In the genomic region with DNA sequence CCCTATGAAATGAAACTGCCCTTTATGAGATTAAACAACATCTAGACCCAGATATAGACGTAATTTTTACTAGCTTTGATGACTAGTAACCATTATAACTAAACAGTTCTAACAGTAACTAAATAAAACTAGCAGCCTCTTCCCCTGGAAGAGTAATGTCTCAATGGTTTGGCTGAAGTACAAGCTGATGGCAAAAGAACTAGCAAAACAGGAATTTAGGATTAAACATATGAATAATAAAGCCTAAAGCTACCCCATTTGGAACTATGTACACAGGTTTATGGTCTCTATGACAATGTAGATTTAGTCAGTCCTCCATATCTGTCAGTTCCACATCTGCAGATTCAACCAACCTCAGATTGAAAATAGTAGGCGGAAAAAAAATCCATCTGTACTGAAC, we compare ENCODE assay signal across 27 cellular contexts.
"Had no signal": no experiment of that assay in that cellular context is flagged by ENCODE, and none has a peak within 500 bp of the region (broad histone marks: within the 10 kb centered on the region; RNA-seq: fewer than 3 reads in every experiment).

No MANE protein-coding gene starts in this region.

- H3K27me3 ChIP-seq: left lung, neural progenitor cell, neutrophil, right atrium auricular region, right lobe of liver, tibial nerve, uterus had no signal

- H3K27me3 Mint-ChIP-seq: naive thymus-derived CD8-positive, alpha-beta T cell; stimulated activated memory B cell treated with anti-CD40 and anti-IgM and Interleukin-4, amounts not matched to agents 10 μg/mL and 1 μg/mL and 100 μg/mL, for 72 hours; stimulated activated naive CD8-positive, alpha-beta T cell treated with anti-CD3 and anti-CD28 coated beads, Interleukin-15, amount 100 ng/mL, for 72 hours; type B pancreatic cell had no signal

- DNase-seq: hippocampal formation; kidney; left colon; left lung; lower lobe of right lung; mammary epithelial cell; mesenchymal stem cell; naive thymus-derived CD8-positive, alpha-beta T cell; occipital lobe; right lobe of liver; stimulated activated CD4-positive, alpha-beta T cell treated with anti-CD3 and anti-CD28 coated beads, Interleukin-1b, Interleukin-23, amount 100 ng/mL, for 48 hours; stimulated activated CD4-positive, alpha-beta T cell treated with anti-CD3 and anti-CD28 coated beads, Interleukin-2, amount 100 ng/mL, for 48 hours; stimulated activated CD4-positive, alpha-beta T cell treated with anti-CD3 and anti-CD28 coated beads, Interleukin-4, amount 100 ng/mL, for 4 hours; stimulated activated CD8-positive, alpha-beta memory T cell treated with anti-CD3 and anti-CD28 coated beads, Interleukin-4, amount 100 ng/mL, for 48 hours; stimulated activated naive CD4-positive, alpha-beta T cell treated with Interleukin-2 at 50 U/mL for 16 hours; stimulated activated naive CD8-positive, alpha-beta T cell treated with anti-CD3 and anti-CD28 coated beads, Interleukin-15, amount 100 ng/mL, for 72 hours; substantia nigra; uterus had no signal

- H3K9ac ChIP-seq: neural progenitor cell, parathyroid adenoma had no signal

- H3K4me2 ChIP-seq: neural progenitor cell, smooth muscle cell had no signal

- H2AFZ ChIP-seq: neural progenitor cell, parathyroid adenoma had no signal

- H3K36me3 ChIP-seq: left lung, lower lobe of right lung, neural progenitor cell, neutrophil, right atrium auricular region, right lobe of liver, tibial nerve, uterus had no signal

- H3K4me3 ChIP-seq: left lung, lower lobe of right lung, neural progenitor cell, right atrium auricular region, right lobe of liver, smooth muscle cell, tibial nerve, uterus had no signal

- FAIRE-seq: kidney had no signal

- H3K9me3 Mint-ChIP-seq: naive thymus-derived CD8-positive, alpha-beta T cell; nephron; stimulated activated memory B cell treated with anti-CD40 and anti-IgM and Interleukin-4, amounts not matched to agents 10 μg/mL and 1 μg/mL and 100 μg/mL, for 72 hours; stimulated activated naive CD8-positive, alpha-beta T cell treated with anti-CD3 and anti-CD28 coated beads, Interleukin-15, amount 100 ng/mL, for 72 hours; type B pancreatic cell had no signal

- H3K9me3 ChIP-seq: left lung, lower lobe of right lung, neutrophil, right atrium auricular region, right lobe of liver, tibial nerve, uterus had no signal

- H3K27ac ChIP-seq: left lung, lower lobe of right lung, neural progenitor cell, neutrophil, parathyroid adenoma, right atrium auricular region, right lobe of liver, tibial nerve, uterus had no signal

- H3K4me1 ChIP-seq: parathyroid adenoma, uterus had no signal

- H3K4me3 Mint-ChIP-seq: naive thymus-derived CD8-positive, alpha-beta T cell; nephron; neural progenitor cell; stimulated activated memory B cell treated with anti-CD40 and anti-IgM and Interleukin-4, amounts not matched to agents 10 μg/mL and 1 μg/mL and 100 μg/mL, for 72 hours; stimulated activated naive CD8-positive, alpha-beta T cell treated with anti-CD3 and anti-CD28 coated beads, Interleukin-15, amount 100 ng/mL, for 72 hours; type B pancreatic cell had no signal

- H3K36me3 Mint-ChIP-seq: naive thymus-derived CD8-positive, alpha-beta T cell; stimulated activated memory B cell treated with anti-CD40 and anti-IgM and Interleukin-4, amounts not matched to agents 10 μg/mL and 1 μg/mL and 100 μg/mL, for 72 hours; type B pancreatic cell had no signal

- H3K27ac Mint-ChIP-seq: naive thymus-derived CD8-positive, alpha-beta T cell; nephron; neural progenitor cell; stimulated activated memory B cell treated with anti-CD40 and anti-IgM and Interleukin-4, amounts not matched to agents 10 μg/mL and 1 μg/mL and 100 μg/mL, for 72 hours; stimulated activated naive CD8-positive, alpha-beta T cell treated with anti-CD3 and anti-CD28 coated beads, Interleukin-15, amount 100 ng/mL, for 72 hours; type B pancreatic cell had no signal
